ENCODE assay signal across 12 cellular contexts in genomic region chr16:57808589-57808988, GRCh38. TPM values are rescaled to one million over a fixed set of nuclear protein-coding genes. Genes with fewer than 3 reads are reported as not detected.
A peak's percentile ranks its signal among the peaks of the same experiment; 100 is the strongest.
DNase-seq lines count a peak whose midpoint lies in the region; ATAC-seq, FAIRE-seq and TF ChIP-seq lines count a peak whose summit lies in the region.
"Had no signal": no experiment of that assay in that cellular context is flagged by ENCODE, and none has a peak within 500 bp of the region (broad histone marks: within the 10 kb centered on the region; RNA-seq: fewer than 3 reads in every experiment).

No MANE protein-coding gene starts in this region.

- SMC1A ChIA-PET in GM12878 (lab: Charles Lee; ENCODE audit: uncharacterized antibody, unreplicated experiment): interaction anchor here (0.7 to 1.5 kb wide), 7 partner anchors 9 to 545 kb away, joined by 3 to 5 read pairs (median 3); partner anchors contain the start of gene KATNB1

- TF ChIP-seq POLR2A in GM12878 (IDR thresholded peaks at IDR 0.05; ENCODE audit: low read depth, low read length) (no peak), upper lobe of left lung (IDR thresholded peaks at IDR 0.05) (no peak)

- CTCF ChIA-PET in GM12878 (lab: Yijun Ruan, JAX): interaction anchor here (0.6 to 1.5 kb wide), 4 partner anchors 11 to 520 kb away, joined by 3 to 4 read pairs (median 4); partner anchors contain the start of gene KATNB1

- no peaks in the 10 kb centered on the region for H3K79me2 ChIP-seq in GM12878 (ENCODE audit: control insufficient read depth, insufficient read depth, low read length)

- no peak for FAIRE-seq in GM12878 (lab: Jason Lieb, UNC)
- FAIRE-seq: small intestine had no signal

- in situ Hi-C loops in GM12878 (cut with MboI): no loop called here

- H3K36me3 ChIP-seq in GM12878 (ENCODE audit: control insufficient read depth in 2 of 2, insufficient read depth in 2 of 2, low read length in 1 of 2) (no peaks in the 10 kb centered on the region), mucosa of stomach (ENCODE audit: control insufficient read depth, insufficient read depth, low read length) (no peaks in the 10 kb centered on the region), upper lobe of left lung (no peaks in the 10 kb centered on the region), colonic mucosa (no peaks in the 10 kb centered on the region)

- H3K27ac ChIP-seq in GM12878 (ENCODE audit: control insufficient read depth, insufficient read depth) (no peak overlapping the region), upper lobe of left lung (peak overlapping the region in 3 of 4 donors; percentile 1 to 67 (median 56)), colonic mucosa (no peak overlapping the region)
- H3K27ac ChIP-seq: C4-2B, VCaP had no signal

- H3K9me3 Mint-ChIP-seq in activated naive CD8-positive, alpha-beta T cell (ENCODE audit: low read depth): no peaks in the 10 kb centered on the region
- no peaks in the 10 kb centered on the region for H3K9me3 Mint-ChIP-seq in activated naive CD8-positive, alpha-beta T cell treated with anti-CD3 and anti-CD28 coated beads, Interleukin-2, amount 50 U/mL, for 24 hours
- H3K9me3 Mint-ChIP-seq: activated naive CD8-positive, alpha-beta T cell treated with anti-CD3 and anti-CD28 coated beads, Interleukin-2, amount 10 ng/mL, durations not matched to agents 7 days and 5 days had no signal

- POLR2A ChIA-PET in GM12878 (lab: Charles Lee): no interaction called here

- TF ChIP-seq CTCF in GM12878 (IDR thresholded peaks at IDR 0.05 in 2 of 3, conservative IDR thresholded peaks at IDR 0.05 in 1 of 3; ENCODE audit: control insufficient read depth in 2 of 3, extremely low read depth in 1 of 3, insufficient read depth in 1 of 3, low read depth in 3 of 3, low read length in 3 of 3) (no peak), upper lobe of left lung (IDR thresholded peaks at IDR 0.05) (no peak), colonic mucosa (IDR thresholded peaks at IDR 0.05) (no peak)

- TF ChIP-seq EP300 in GM12878 (IDR thresholded peaks at IDR 0.05; ENCODE audit: borderline replicate concordance in 1 of 2, control insufficient read depth in 1 of 2, low read depth in 2 of 2, low read length in 2 of 2) (no peak), upper lobe of left lung (IDR thresholded peaks at IDR 0.05) (no peak)

- H4K20me1 ChIP-seq in GM12878 (ENCODE audit: control insufficient read depth, insufficient read depth): no peaks in the 10 kb centered on the region

- no peaks in the 10 kb centered on the region for H3K36me3 Mint-ChIP-seq in activated naive CD8-positive, alpha-beta T cell
- no peaks in the 10 kb centered on the region for H3K36me3 Mint-ChIP-seq in activated naive CD8-positive, alpha-beta T cell treated with anti-CD3 and anti-CD28 coated beads, Interleukin-2, amount 50 U/mL, for 24 hours (ENCODE audit: low read depth)
- H3K36me3 Mint-ChIP-seq: activated naive CD8-positive, alpha-beta T cell treated with anti-CD3 and anti-CD28 coated beads, Interleukin-2, amount 10 ng/mL, durations not matched to agents 7 days and 5 days had no signal

- H3K4me1 ChIP-seq in GM12878 (ENCODE audit: control insufficient read depth, insufficient read depth, low read length) (peaks cover 23% of the 10 kb centered on the region), mucosa of stomach (ENCODE audit: control insufficient read depth, insufficient read depth, low read length) (peaks cover 35% of the 10 kb centered on the region), upper lobe of left lung (peaks cover 33 to 49% (median 45%) of the 10 kb centered on the region in 4 donors), colonic mucosa (peaks cover 17% of the 10 kb centered on the region)

- peak overlapping the region; percentile 64 for H3K4me3 Mint-ChIP-seq in activated naive CD8-positive, alpha-beta T cell
- no peak overlapping the region for H3K4me3 Mint-ChIP-seq in activated naive CD8-positive, alpha-beta T cell treated with anti-CD3 and anti-CD28 coated beads, Interleukin-2, amount 50 U/mL, for 24 hours

- TF ChIP-seq RAD21 in GM12878 (IDR thresholded peaks at IDR 0.05; ENCODE audit: insufficient read depth, low read depth, low read length): no peak

- intact Hi-C loops in GM12878 (cut with micrococcal nuclease; ENCODE audit: unreplicated experiment): no loop called here
- intact Hi-C loops in colonic mucosa (cut with DNase I): no loop called here

- RAD21 ChIA-PET in GM12878 (lab: Charles Lee; ENCODE audit: unreplicated experiment): interaction anchor here (1.1 to 1.4 kb wide), 2 partner anchors 17 to 82 kb away, joined by 3 read pairs; no protein-coding TSS in a partner anchor

- H3K27ac Mint-ChIP-seq in activated naive CD8-positive, alpha-beta T cell: no peak overlapping the region
- no peak overlapping the region for H3K27ac Mint-ChIP-seq in activated naive CD8-positive, alpha-beta T cell treated with anti-CD3 and anti-CD28 coated beads, Interleukin-2, amount 50 U/mL, for 24 hours
- H3K27ac Mint-ChIP-seq: activated naive CD8-positive, alpha-beta T cell treated with anti-CD3 and anti-CD28 coated beads, Interleukin-2, amount 10 ng/mL, durations not matched to agents 7 days and 5 days had no signal

- DNase-seq in activated naive CD8-positive, alpha-beta T cell treated with anti-CD3 and anti-CD28 coated beads, Interleukin-2, amount 50 U/mL, for 24 hours: no peak
- no peak for DNase-seq in GM12878 (ENCODE audit: low read depth, low spot score)
- DNase-seq in upper lobe of left lung: no peak
- no peak for DNase-seq in GM19238 (ENCODE audit: insufficient read length, low spot score)
- no peak for DNase-seq in colonic mucosa
- no peak for DNase-seq in NCI-H510A (lab: John Stamatoyannopoulos, UW)
- DNase-seq: activated naive CD8-positive, alpha-beta T cell treated with anti-CD3 and anti-CD28 coated beads, Interleukin-2, amount 10 ng/mL, durations not matched to agents 7 days and 5 days had no signal

- peak overlapping the region; percentile 69 for H3K4me2 ChIP-seq in GM12878 (ENCODE audit: control insufficient read depth, insufficient read depth)

- H3K27me3 ChIP-seq in GM12878 (replicated peaks in 1 of 2; ENCODE audit: control insufficient read depth in 2 of 2, insufficient read depth in 2 of 2, low read length in 1 of 2) (no peaks in the 10 kb centered on the region; a peak in 2 of 4 replicates), mucosa of stomach (ENCODE audit: control insufficient read depth, insufficient read depth, low read length) (no peaks in the 10 kb centered on the region), upper lobe of left lung (no peaks in the 10 kb centered on the region), colonic mucosa (no peaks in the 10 kb centered on the region)

- H3K4me1 Mint-ChIP-seq in activated naive CD8-positive, alpha-beta T cell (ENCODE audit: low read depth): peaks cover 22% of the 10 kb centered on the region
- peaks cover 28% of the 10 kb centered on the region for H3K4me1 Mint-ChIP-seq in activated naive CD8-positive, alpha-beta T cell treated with anti-CD3 and anti-CD28 coated beads, Interleukin-2, amount 50 U/mL, for 24 hours

- H3K4me3 ChIP-seq in GM12878 (no peak overlapping the region), mucosa of stomach (ENCODE audit: low read length) (peak overlapping the region; percentile 4), upper lobe of left lung (peak overlapping the region in 2 of 4 donors; percentile 11 to 25), colonic mucosa (no peak overlapping the region)

- H3K9me3 ChIP-seq in GM12878 (replicated peaks; ENCODE audit: control insufficient read depth, insufficient read depth, low read length) (no peaks in the 10 kb centered on the region), mucosa of stomach (ENCODE audit: control insufficient read depth, low read length) (no peaks in the 10 kb centered on the region), upper lobe of left lung (no peaks in the 10 kb centered on the region), colonic mucosa (no peaks in the 10 kb centered on the region)

- H3K27me3 Mint-ChIP-seq in activated naive CD8-positive, alpha-beta T cell: peaks cover 11% of the 10 kb centered on the region
- peaks cover 32% of the 10 kb centered on the region for H3K27me3 Mint-ChIP-seq in activated naive CD8-positive, alpha-beta T cell treated with anti-CD3 and anti-CD28 coated beads, Interleukin-2, amount 50 U/mL, for 24 hours

- H2AFZ ChIP-seq in GM12878 (ENCODE audit: control insufficient read depth, low read depth, low read length): peak overlapping the region; percentile 51

- 0% methylated on average over 1 of the region's 1 CpG for WGBS in GM12878 (ENCODE audit: insufficient coverage, insufficient replicate concordance, low lambda C conversion rate, missing lambda C conversion rate)
- WGBS in upper lobe of left lung, 2 donors: 0 to 22% methylated on average over 1 of the region's 1 CpG

- H3K9ac ChIP-seq in GM12878 (ENCODE audit: control insufficient read depth, insufficient read depth, low read length): no peak overlapping the region
- H3K9ac ChIP-seq in mucosa of stomach (ENCODE audit: low read length): no peak overlapping the region
- no peak overlapping the region for H3K9ac ChIP-seq in colonic mucosa (ENCODE audit: low read depth in 2 of 2, low read length in 2 of 2)

- no TSS peak for BruUV-seq in GM12878 (replicated peaks; lab: Mats Ljungman, UMichigan)

- no peak for ATAC-seq in activated naive CD8-positive, alpha-beta T cell treated with anti-CD3 and anti-CD28 coated beads, Interleukin-2, amount 50 U/mL, for 24 hours
- ATAC-seq in GM12878 (no peak), upper lobe of left lung (ENCODE audit: low FRiP score in 2 of 2) (no peak)

TF ChIP-seq in GM12878, 131 proteins besides CTCF, POLR2A, EP300 and RAD21 (continues in another document):
- TF ChIP-seq CREB1 (IDR thresholded peaks at IDR 0.05; ENCODE audit: low read depth) (no peak), FOXM1 (IDR thresholded peaks at IDR 0.05; ENCODE audit: low read depth, low read length) (no peak)

RNA-seq across cellular contexts. Expression of gene KIFC3, which starts 6.3 kb away (rescaled TPM):
- 0.56 TPM in 1 of 2 replicates, not detected in the other for total RNA-seq in GM12878 (2013; cell fraction: nucleolus; rRNA removed)
- total RNA-seq in GM12878 (2014; rRNA removed) (0.23 and 0.49 TPM in 2 replicates), GM12878 (2014; rRNA removed; fragmentation: Illumina TruSeq; extraction: Trizol) (0.22 TPM in 1 of 2 replicates, not detected in the other), GM12878 (2021) (0.82 and 1.3 TPM in 2 replicates), upper lobe of left lung (100 to 1,000 TPM in 4 of 6 donors, 10 to 100 TPM in 2; 82.6 to 340 (median 110) TPM), colonic mucosa (1 to 10 TPM; 3.8 to 5.7 TPM)
- polyA plus RNA-seq in GM12878 (2011; ENCODE audit: low read depth): not detected
- polyA plus RNA-seq in GM12878 (2011; rRNA removed) (0.26 TPM in 2 replicates), GM12878 (2014; fragmentation: Illumina TruSeq; extraction: Trizol) (not detected in 2 replicates), GM12878 (2014; fragmentation: Nextera tagmentation; extraction: Ambion mirVana) (not detected), GM12878 (2014; rRNA removed) (0.08 and 0.22 TPM in 2 replicates), GM12878 (2016; fragmentation: Nextera tagmentation; extraction: Ambion mirVana) (1 to 10 TPM in 1 of 2 experiments, under 1 TPM in 1; 0.46 to 1.2 TPM)
- polyA plus RNA-seq in GM12878 (2011; cell fraction: cytosol; rRNA removed): 0.15 and 0.43 TPM in 2 replicates
- 0.39 and 0.90 TPM in 2 replicates for polyA plus RNA-seq in GM12878 (2011; cell fraction: nucleus; rRNA removed)
- polyA plus RNA-seq in GM12878 (2012): 0.42 and 0.73 TPM in 2 replicates
- polyA minus RNA-seq in GM12878 (2011; rRNA and poly(A)+ RNA removed): 0.10 and 0.15 TPM in 2 replicates
- 0.94 and 3.2 TPM in 2 replicates for polyA minus RNA-seq in GM12878 (2011; cell fraction: cytosol; rRNA and poly(A)+ RNA removed)
- polyA minus RNA-seq in GM12878 (2011; cell fraction: nucleus; rRNA and poly(A)+ RNA removed): 0.12 and 0.48 TPM in 2 replicates

Comparison
In these comparisons a context has a peak if more than half of its experiments do, and no peak if none do; other contexts are left out.
1. H3K27ac ChIP-seq: peak in upper lobe of left lung (3 of 4); none in GM12878 (single experiment) and colonic mucosa (single experiment).
2. RNA of gene KIFC3, which starts 6.3 kb away (total RNA-seq): 82.6 to 340 TPM in upper lobe of left lung; 3.8 to 5.7 TPM in colonic mucosa and 0.22 to 1.3 TPM in GM12878; every median in the first group is over 10 times any median in the second.